ENCODE assay signal across 8 cellular contexts in genomic region chr14:64760146-64760755, GRCh38. TPM values are rescaled to one million over a fixed set of nuclear protein-coding genes. Genes with fewer than 3 reads are reported as not detected.
DNase-seq lines count a peak whose midpoint lies in the region; ATAC-seq and TF ChIP-seq lines count a peak whose summit lies in the region.

No MANE protein-coding gene starts in this region.

- TF ChIP-seq CTCF in GM12864 (IDR thresholded peaks at IDR 0.05; ENCODE audit: low read depth, low read length, missing control alignments) (peak; percentile 90), NB4 (IDR thresholded peaks at IDR 0.05; ENCODE audit: low read depth, low read length) (peak; percentile 83), upper lobe of left lung (IDR thresholded peaks at IDR 0.05) (peak; percentile 41 to 59 (median 54))

- H3K27ac ChIP-seq in upper lobe of left lung: no peak overlapping the region

- peaks cover 4 to 13% (median 7%) of the 10 kb centered on the region in 3 donors for H3K4me1 Mint-ChIP-seq in naive B cell

- no peak for ATAC-seq in naive B cell (ENCODE audit: low read depth in 2 of 2)
- no peak for ATAC-seq in upper lobe of left lung (ENCODE audit: low FRiP score in 2 of 2)

- DNase-seq in GM12864 (ENCODE audit: low read depth): peak; percentile 4
- DNase-seq in NB4 (ENCODE audit: low read depth): peak; percentile 65
- DNase-seq in activated CD4-positive, alpha-beta T cell treated with anti-CD3 and anti-CD28 coated beads for 48 hours: peak; percentile 75
- peak; percentile 57 for DNase-seq in effector CD4-positive, alpha-beta T cell
- DNase-seq in naive B cell: peak; percentile 11
- peak in 1 of 2 donors; percentile 71 for DNase-seq in upper lobe of left lung
- no peak for DNase-seq in NCI-H128 (lab: John Stamatoyannopoulos, UW; ENCODE audit: unreplicated experiment)
- DNase-seq in globus pallidus (ENCODE audit: low spot score): no peak

- 60 to 74% methylated on average over 8 of the region's 8 CpGs for WGBS in upper lobe of left lung, 2 donors

- H3K9me3 ChIP-seq in upper lobe of left lung: no peaks in the 10 kb centered on the region

- no peaks in the 10 kb centered on the region for H3K27me3 ChIP-seq in upper lobe of left lung

- TF ChIP-seq EP300 in upper lobe of left lung (IDR thresholded peaks at IDR 0.05): no peak

- H3K27ac Mint-ChIP-seq in naive B cell: peak overlapping the region in 1 of 6 donors; percentile 85

- H3K9me3 Mint-ChIP-seq in naive B cell: no peaks in the 10 kb centered on the region

- H3K4me3 ChIP-seq in GM12864 (ENCODE audit: low read depth, low read length) (no peak overlapping the region), NB4 (ENCODE audit: low read depth, low read length) (no peak overlapping the region), upper lobe of left lung (no peak overlapping the region)

- H3K36me3 Mint-ChIP-seq in naive B cell: no peaks in the 10 kb centered on the region

- no peaks in the 10 kb centered on the region for H3K36me3 ChIP-seq in upper lobe of left lung

- peaks cover 20 to 50% (median 32%) of the 10 kb centered on the region in 4 donors for H3K4me1 ChIP-seq in upper lobe of left lung

- TF ChIP-seq POLR2A in NB4 (IDR thresholded peaks at IDR 0.05; ENCODE audit: extremely low read depth, insufficient read length) (no peak), upper lobe of left lung (IDR thresholded peaks at IDR 0.05) (no peak)

- H3K4me3 Mint-ChIP-seq in naive B cell: no peak overlapping the region

- peaks cover 28 to 57% (median 39%) of the 10 kb centered on the region in 3 donors for H3K27me3 Mint-ChIP-seq in naive B cell

RNA-seq across cellular contexts. Expression of gene PLEKHG3, which starts 56.0 kb away (rescaled TPM):
- polyA plus RNA-seq in naive B cell (ENCODE audit: low read depth in 6 of 6): not detected
- total RNA-seq in upper lobe of left lung: 10 to 100 TPM; 12.8 to 49.2 (median 34.8) TPM

Comparison
In these comparisons a context has a peak if more than half of its experiments do, and no peak if none do; other contexts are left out.
1. DNase-seq: peak in GM12864 (single experiment), NB4 (single experiment), activated CD4-positive, alpha-beta T cell treated with anti-CD3 and anti-CD28 coated beads for 48 hours (single experiment), effector CD4-positive, alpha-beta T cell (single experiment) and naive B cell (single experiment); none in NCI-H128 (single experiment) and globus pallidus (single experiment).
2. Peak in every context shown above with its lines, with median percentiles within 50 percentile points of each other: CTCF ChIP-seq.